In the genomic region with DNA sequence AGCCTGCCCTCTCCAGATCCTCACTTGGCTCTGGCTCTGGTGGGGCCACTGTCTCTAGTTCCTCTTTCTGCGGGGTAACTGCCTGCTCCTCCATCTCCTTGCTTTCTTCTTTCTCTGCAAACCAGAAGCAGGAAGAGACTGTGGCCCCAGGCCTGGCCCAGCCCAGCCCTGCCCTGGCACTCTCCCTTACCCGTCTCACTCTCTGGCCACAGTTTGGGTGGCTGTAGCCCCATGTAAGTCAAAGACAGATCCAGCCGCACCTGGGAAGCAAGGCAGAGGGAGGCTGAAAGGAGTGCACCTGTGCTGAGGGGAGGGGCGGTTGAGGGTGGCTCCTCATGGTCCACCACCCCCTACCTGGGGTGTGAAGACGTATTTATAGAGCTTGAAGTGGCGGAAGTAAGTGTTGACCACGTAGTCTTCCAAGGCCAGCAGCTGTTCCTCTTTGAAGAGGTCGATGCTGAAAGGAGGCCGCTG, we compare ENCODE assay signal across 12 cellular contexts. TPM values are rescaled to one million over a fixed set of nuclear protein-coding genes. Genes with fewer than 3 reads are reported as not detected.
DNase-seq lines count a peak whose midpoint lies in the region; ATAC-seq, FAIRE-seq and TF ChIP-seq lines count a peak whose summit lies in the region.
"Had no signal": no experiment of that assay in that cellular context is flagged by ENCODE, and none has a peak within 500 bp of the region (broad histone marks: within the 10 kb centered on the region; RNA-seq: fewer than 3 reads in every experiment).

No MANE protein-coding gene starts in this region.

- H2AFZ ChIP-seq in trophoblast cell (ENCODE audit: insufficient read depth, low read length, poor library complexity) = no peak overlapping the region

- H3K9me3 ChIP-seq in kidney (ENCODE audit: control insufficient read depth in 1 of 2, low read length in 2 of 2) (no peaks in the 10 kb centered on the region), trophoblast cell (ENCODE audit: insufficient read depth, low read depth, low read length) (no peaks in the 10 kb centered on the region)

- no peak overlapping the region for H3K23ac ChIP-seq in trophoblast cell (ENCODE audit: low read length)

- no peaks in the 10 kb centered on the region for H3K9me3 Mint-ChIP-seq in activated CD4-positive, alpha-beta T cell treated with anti-CD3 and anti-CD28 coated beads, Interleukin-2, amount 10 ng/mL, durations not matched to agents 24 days and 14 days
- no peaks in the 10 kb centered on the region for H3K9me3 Mint-ChIP-seq in stimulated activated memory B cell treated with anti-CD40 and anti-IgM and Interleukin-4, amounts not matched to agents 10 μg/mL and 1 μg/mL and 100 μg/mL, for 72 hours
- H3K9me3 Mint-ChIP-seq: H9 had no signal

- H3K4me3 ChIP-seq in kidney (ENCODE audit: low read length in 2 of 2) (no peak overlapping the region), trophoblast cell (ENCODE audit: low read depth, low read length) (no peak overlapping the region)

- intact Hi-C loops in activated CD4-positive, alpha-beta T cell treated with anti-CD3 and anti-CD28 coated beads, Interleukin-2, amount 10 ng/mL, durations not matched to agents 24 days and 14 days (cut with micrococcal nuclease) = no loop called here
- intact Hi-C loops in kidney (cut with DNase I) = no loop called here

- peaks cover 15% of the 10 kb centered on the region for H3K79me2 ChIP-seq in trophoblast cell (ENCODE audit: control insufficient read depth, insufficient read depth, low read length, poor library complexity)

- no peak overlapping the region for H4K12ac ChIP-seq in trophoblast cell (ENCODE audit: low read depth, low read length)

- H3K14ac ChIP-seq in trophoblast cell (ENCODE audit: low read length) = no peak overlapping the region

- H3K18ac ChIP-seq in trophoblast cell (ENCODE audit: low read length) = no peak overlapping the region

- H3K4me1 ChIP-seq in kidney (ENCODE audit: control insufficient read depth in 1 of 2, insufficient read depth in 1 of 2, low read depth in 1 of 2, low read length in 2 of 2) = peaks cover 8 to 18% of the 10 kb centered on the region in 2 donors
- H3K4me1 ChIP-seq in trophoblast cell (ENCODE audit: control insufficient read depth in 1 of 2, insufficient read depth in 2 of 2, low read length in 2 of 2) = peaks cover 13 to 16% of the 10 kb centered on the region in 2 experiments

- no peak overlapping the region for H3K9ac ChIP-seq in kidney (ENCODE audit: low read length in 2 of 2)
- no peak overlapping the region for H3K9ac ChIP-seq in trophoblast cell (ENCODE audit: low read length)

- H3K4me1 Mint-ChIP-seq in activated CD4-positive, alpha-beta T cell treated with anti-CD3 and anti-CD28 coated beads, Interleukin-2, amount 10 ng/mL, durations not matched to agents 24 days and 14 days = peaks cover 22% of the 10 kb centered on the region
- H3K4me1 Mint-ChIP-seq in stimulated activated memory B cell treated with anti-CD40 and anti-IgM and Interleukin-4, amounts not matched to agents 10 μg/mL and 1 μg/mL and 100 μg/mL, for 72 hours = peaks cover 44% of the 10 kb centered on the region

- H2BK12ac ChIP-seq in trophoblast cell (ENCODE audit: low read length) = no peak overlapping the region

- H3K27me3 ChIP-seq in trophoblast cell (ENCODE audit: insufficient read depth, low read length) = no peaks in the 10 kb centered on the region

- H4K91ac ChIP-seq in trophoblast cell (ENCODE audit: low read depth, low read length) = no peak overlapping the region

- H3K27ac ChIP-seq in kidney (ENCODE audit: low read depth in 2 of 2, low read length in 2 of 2) = no peak overlapping the region
- no peak overlapping the region for H3K27ac ChIP-seq in trophoblast cell (ENCODE audit: low read depth, low read length)

- H2BK120ac ChIP-seq in trophoblast cell (ENCODE audit: insufficient read depth, low read length, poor library complexity) = no peak overlapping the region

- no peak overlapping the region for H2AK5ac ChIP-seq in trophoblast cell (ENCODE audit: low read length)

- no peak overlapping the region for H4K8ac ChIP-seq in trophoblast cell (ENCODE audit: low read depth, low read length)

- DNase-seq in activated CD4-positive, alpha-beta T cell treated with anti-CD3 and anti-CD28 coated beads, Interleukin-2, amount 10 ng/mL, durations not matched to agents 24 days and 14 days = no peak
- DNase-seq in activated CD4-positive, alpha-beta T cell treated with anti-CD3 and anti-CD28 coated beads, Interleukin-2, amount 50 U/mL, for 48 hours = no peak
- DNase-seq in SIG-M5 treated with dmso at 0.1 percent for 504 hours (lab: John Stamatoyannopoulos, UW; ENCODE audit: unreplicated experiment) (peak; percentile 83), kidney (peak; percentile 56), trophoblast cell (no peak), COLO829 (ENCODE audit: low spot score) (no peak)
- DNase-seq: 8988T, H9, IMR-90, NCI-H2029 had no signal

- peaks cover 25% of the 10 kb centered on the region for H3K36me3 Mint-ChIP-seq in activated CD4-positive, alpha-beta T cell treated with anti-CD3 and anti-CD28 coated beads, Interleukin-2, amount 10 ng/mL, durations not matched to agents 24 days and 14 days (ENCODE audit: low read depth)
- H3K36me3 Mint-ChIP-seq in stimulated activated memory B cell treated with anti-CD40 and anti-IgM and Interleukin-4, amounts not matched to agents 10 μg/mL and 1 μg/mL and 100 μg/mL, for 72 hours = peaks cover 53% of the 10 kb centered on the region

- TF ChIP-seq CTCF in kidney (IDR thresholded peaks at IDR 0.05; ENCODE audit: borderline replicate concordance, extremely low read depth, insufficient read depth) = no peak

- no peak overlapping the region for H3K4ac ChIP-seq in trophoblast cell (ENCODE audit: low read depth, low read length)

- peak overlapping the region; percentile 34 for H3K27ac Mint-ChIP-seq in activated CD4-positive, alpha-beta T cell treated with anti-CD3 and anti-CD28 coated beads, Interleukin-2, amount 10 ng/mL, durations not matched to agents 24 days and 14 days
- peak overlapping the region; percentile 70 for H3K27ac Mint-ChIP-seq in stimulated activated memory B cell treated with anti-CD40 and anti-IgM and Interleukin-4, amounts not matched to agents 10 μg/mL and 1 μg/mL and 100 μg/mL, for 72 hours
- H3K27ac Mint-ChIP-seq: H9 had no signal

- WGBS in trophoblast cell (ENCODE audit: extremely low coverage, insufficient coverage, insufficient read length) = no CpG with 5 or more reads among the region's 9 CpGs

- no peak overlapping the region for H2BK5ac ChIP-seq in trophoblast cell (ENCODE audit: low read depth, low read length, poor library complexity)

- H3K4me3 Mint-ChIP-seq in activated CD4-positive, alpha-beta T cell treated with anti-CD3 and anti-CD28 coated beads, Interleukin-2, amount 10 ng/mL, durations not matched to agents 24 days and 14 days = no peak overlapping the region
- H3K4me3 Mint-ChIP-seq in stimulated activated memory B cell treated with anti-CD40 and anti-IgM and Interleukin-4, amounts not matched to agents 10 μg/mL and 1 μg/mL and 100 μg/mL, for 72 hours = peak overlapping the region; percentile 41
- H3K4me3 Mint-ChIP-seq: H9 had no signal

- FAIRE-seq in kidney (lab: Jason Lieb, UNC) = no peak

- H3K79me1 ChIP-seq in trophoblast cell (ENCODE audit: low read length) = peaks cover 10% of the 10 kb centered on the region

- H3K36me3 ChIP-seq in kidney (ENCODE audit: control insufficient read depth in 1 of 2, insufficient read depth in 2 of 2, low read length in 2 of 2) (peaks cover 7 to 18% of the 10 kb centered on the region in 2 donors), trophoblast cell (ENCODE audit: control insufficient read depth in 1 of 2, insufficient read depth in 2 of 2, low read length in 2 of 2) (peaks cover 53 to 61% of the 10 kb centered on the region in 2 experiments)

- no peak for ATAC-seq in stimulated activated memory B cell treated with anti-CD40 and anti-IgM and Interleukin-4, amounts not matched to agents 10 μg/mL and 1 μg/mL and 100 μg/mL, for 72 hours
- no peak for ATAC-seq in HG03354 (IDR thresholded peaks at IDR 0.05; ENCODE audit: poor library complexity, severe bottlenecking, unreplicated experiment)

- H3K27me3 Mint-ChIP-seq in activated CD4-positive, alpha-beta T cell treated with anti-CD3 and anti-CD28 coated beads, Interleukin-2, amount 10 ng/mL, durations not matched to agents 24 days and 14 days = no peaks in the 10 kb centered on the region
- no peaks in the 10 kb centered on the region for H3K27me3 Mint-ChIP-seq in stimulated activated memory B cell treated with anti-CD40 and anti-IgM and Interleukin-4, amounts not matched to agents 10 μg/mL and 1 μg/mL and 100 μg/mL, for 72 hours

- no peak overlapping the region for H3K4me2 ChIP-seq in trophoblast cell (ENCODE audit: low read length)

RNA-seq across cellular contexts. Expression of a gene that starts 2.8 kb away (rescaled TPM):
- 4.0 and 4.2 TPM in 2 replicates for total RNA-seq in activated CD4-positive, alpha-beta T cell treated with anti-CD3 and anti-CD28 coated beads, Interleukin-2, amount 10 ng/mL, durations not matched to agents 24 days and 14 days
- total RNA-seq in kidney = 12.2 TPM
- 13.5 TPM for polyA plus RNA-seq in kidney (ENCODE audit: insufficient read depth, low read depth, low replicate concordance)
- 3.3 and 3.5 TPM in 2 replicates for polyA plus RNA-seq in trophoblast cell (2013)

RNA-seq across cellular contexts. Expression of a gene that starts 3.1 kb away (rescaled TPM):
- 95.4 and 100 TPM in 2 replicates for total RNA-seq in activated CD4-positive, alpha-beta T cell treated with anti-CD3 and anti-CD28 coated beads, Interleukin-2, amount 10 ng/mL, durations not matched to agents 24 days and 14 days
- total RNA-seq in kidney = 109 TPM
- 74.3 TPM for polyA plus RNA-seq in kidney (ENCODE audit: insufficient read depth, low read depth, low replicate concordance)
- polyA plus RNA-seq in trophoblast cell (2013) = 47.8 and 52.9 TPM in 2 replicates

RNA-seq across cellular contexts. Expression of a gene that starts 10.8 kb away (rescaled TPM):
- total RNA-seq in activated CD4-positive, alpha-beta T cell treated with anti-CD3 and anti-CD28 coated beads, Interleukin-2, amount 10 ng/mL, durations not matched to agents 24 days and 14 days = 39.5 and 41.0 TPM in 2 replicates
- total RNA-seq in kidney = 27.8 TPM
- 34.9 TPM for polyA plus RNA-seq in kidney (ENCODE audit: insufficient read depth, low read depth, low replicate concordance)
- polyA plus RNA-seq in trophoblast cell (2013) = 109 and 119 TPM in 2 replicates

RNA-seq across cellular contexts. Expression of a gene that starts 28.0 kb away (rescaled TPM):
- total RNA-seq in activated CD4-positive, alpha-beta T cell treated with anti-CD3 and anti-CD28 coated beads, Interleukin-2, amount 10 ng/mL, durations not matched to agents 24 days and 14 days = 2.5 and 2.6 TPM in 2 replicates
- 19.8 TPM for total RNA-seq in kidney
- polyA plus RNA-seq in kidney (ENCODE audit: insufficient read depth, low read depth, low replicate concordance) = 8.1 TPM
- 10.5 and 10.7 TPM in 2 replicates for polyA plus RNA-seq in trophoblast cell (2013)

Comparison
In these comparisons a context has a peak if more than half of its experiments do, and no peak if none do; other contexts are left out.
1. DNase-seq: peak in SIG-M5 treated with dmso at 0.1 percent for 504 hours (single experiment) and kidney (single experiment); none in activated CD4-positive, alpha-beta T cell treated with anti-CD3 and anti-CD28 coated beads, Interleukin-2, amount 10 ng/mL, durations not matched to agents 24 days and 14 days (single experiment), activated CD4-positive, alpha-beta T cell treated with anti-CD3 and anti-CD28 coated beads, Interleukin-2, amount 50 U/mL, for 48 hours (0 of 2), trophoblast cell (0 of 2) and COLO829 (single experiment).